ENCODE assay signal across 12 cellular contexts in genomic region chr12:34397591-34398365, GRCh38.
A peak's percentile ranks its signal among the peaks of the same experiment; 100 is the strongest.
DNase-seq lines count a peak whose midpoint lies in the region; ATAC-seq and TF ChIP-seq lines count a peak whose summit lies in the region.
"Had no signal": no experiment of that assay in that cellular context is flagged by ENCODE, and none has a peak within 500 bp of the region (broad histone marks: within the 10 kb centered on the region; RNA-seq: fewer than 3 reads in every experiment).

No MANE protein-coding gene starts in this region.

- no peak for TF ChIP-seq EP300 in sigmoid colon (IDR thresholded peaks at IDR 0.05)

- H3K27ac Mint-ChIP-seq in activated B cell treated with CpG ODN at 0.5 μM for 24 hours, result no peak overlapping the region
- H3K27ac Mint-ChIP-seq: activated CD8-positive, alpha-beta T cell treated with anti-CD3 and anti-CD28 coated beads for 36 hours; memory B cell had no signal

- DNase-seq in GM10248 (ENCODE audit: extremely low spot score) (peak; percentile 1), activated B cell treated with CpG ODN at 0.5 μM for 24 hours (peak; percentile 7), left ventricle myocardium inferior (peak; percentile 8), sigmoid colon (peak; percentile 51), DMS79 treated with DMSO at 0.1 percent for 48 hours (lab: John Stamatoyannopoulos, UW) (no peak), NCI-H526 treated with DMSO at 0.1 percent for 48 hours (lab: John Stamatoyannopoulos, UW) (no peak), GM19238 (ENCODE audit: insufficient read length, low spot score) (no peak), NCI-H2107 treated with DMSO at 0.1 percent for 48 hours (lab: John Stamatoyannopoulos, UW; ENCODE audit: unreplicated experiment) (no peak)
- DNase-seq: activated CD8-positive, alpha-beta T cell treated with anti-CD3 and anti-CD28 coated beads for 36 hours; DMS153; NCI-H2081 treated with DMSO at 0.1 percent for 48 hours had no signal

- TF ChIP-seq CTCF in GM10248 (IDR thresholded peaks at IDR 0.05; ENCODE audit: control extremely low read depth, extremely low read depth, low read depth, missing control alignments) (no peak), activated B cell treated with CpG ODN at 0.5 μM for 24 hours (IDR thresholded peaks at IDR 0.05) (no peak), left ventricle myocardium inferior (IDR thresholded peaks at IDR 0.05; ENCODE audit: borderline replicate concordance) (no peak), sigmoid colon (IDR thresholded peaks at IDR 0.05) (no peak)

- H3K4me1 Mint-ChIP-seq in activated B cell treated with CpG ODN at 0.5 μM for 24 hours, result no peaks in the 10 kb centered on the region
- H3K4me1 Mint-ChIP-seq: memory B cell had no signal

- H3K36me3 ChIP-seq in left ventricle myocardium inferior, result no peaks in the 10 kb centered on the region
- no peaks in the 10 kb centered on the region for H3K36me3 ChIP-seq in sigmoid colon

- H3K4me3 Mint-ChIP-seq in activated B cell treated with CpG ODN at 0.5 μM for 24 hours, result no peak overlapping the region
- H3K4me3 Mint-ChIP-seq: activated CD8-positive, alpha-beta T cell treated with anti-CD3 and anti-CD28 coated beads for 36 hours; memory B cell had no signal

- H3K27me3 ChIP-seq in left ventricle myocardium inferior (ENCODE audit: low read depth) (peaks cover 28% of the 10 kb centered on the region), sigmoid colon (peaks cover 0 to 11% (median 0%) of the 10 kb centered on the region in 3 donors)

- H3K4me3 ChIP-seq in left ventricle myocardium inferior, result no peak overlapping the region
- H3K4me3 ChIP-seq in sigmoid colon, result no peak overlapping the region

- no peaks in the 10 kb centered on the region for H3K27me3 Mint-ChIP-seq in activated B cell treated with CpG ODN at 0.5 μM for 24 hours
- H3K27me3 Mint-ChIP-seq: activated CD8-positive, alpha-beta T cell treated with anti-CD3 and anti-CD28 coated beads for 36 hours; memory B cell had no signal

- TF ChIP-seq POLR2A in sigmoid colon (IDR thresholded peaks at IDR 0.05), result no peak

- H3K27ac ChIP-seq in left ventricle myocardium inferior (replicated peaks) (no peak overlapping the region), sigmoid colon (no peak overlapping the region)

- POLR2A ChIA-PET in GM10248 (lab: Yijun Ruan, JAX), result no interaction called here
- POLR2A ChIA-PET in activated B cell treated with CpG ODN at 0.5 μM for 24 hours (lab: Charles Lee), result no interaction called here

- 71 to 76% methylated on average over 22 of the region's 22 CpGs for WGBS in sigmoid colon, 2 donors

- H3K4me1 ChIP-seq in left ventricle myocardium inferior (no peaks in the 10 kb centered on the region), sigmoid colon (no peaks in the 10 kb centered on the region)

- peaks cover 76% of the 10 kb centered on the region for H3K9me3 ChIP-seq in left ventricle myocardium inferior (replicated peaks)
- peaks cover 3 to 28% (median 4%) of the 10 kb centered on the region in 4 donors for H3K9me3 ChIP-seq in sigmoid colon

- peaks cover 5% of the 10 kb centered on the region for H3K9me3 Mint-ChIP-seq in activated B cell treated with CpG ODN at 0.5 μM for 24 hours

- intact Hi-C loops in activated B cell treated with CpG ODN at 0.5 μM for 24 hours (cut with micrococcal nuclease) (no loop called here), left ventricle myocardium inferior (cut with micrococcal nuclease) (no loop called here), sigmoid colon (cut with DNase I) (no loop called here)

- CTCF ChIA-PET in GM10248 (lab: Yijun Ruan, JAX) (no interaction called here), activated B cell treated with CpG ODN at 0.5 μM for 24 hours (lab: Charles Lee) (no interaction called here)

- H3K36me3 Mint-ChIP-seq in activated B cell treated with CpG ODN at 0.5 μM for 24 hours (ENCODE audit: low read depth), result no peaks in the 10 kb centered on the region
- H3K36me3 Mint-ChIP-seq: memory B cell had no signal

- no peak for ATAC-seq in activated B cell treated with CpG ODN at 0.5 μM for 24 hours (ENCODE audit: low read depth)
- ATAC-seq: activated CD8-positive, alpha-beta T cell treated with anti-CD3 and anti-CD28 coated beads for 36 hours had no signal

Comparison
In these comparisons a context has a peak if more than half of its experiments do, and no peak if none do; other contexts are left out.
1. DNase-seq: peak in GM10248 (single experiment), activated B cell treated with CpG ODN at 0.5 μM for 24 hours (single experiment), left ventricle myocardium inferior (single experiment) and sigmoid colon (single experiment); none in DMS79 treated with DMSO at 0.1 percent for 48 hours (single experiment), NCI-H526 treated with DMSO at 0.1 percent for 48 hours (single experiment), GM19238 (single experiment) and NCI-H2107 treated with DMSO at 0.1 percent for 48 hours (single experiment).